ENCODE assay signal across 2 cellular contexts in the genomic region with DNA sequence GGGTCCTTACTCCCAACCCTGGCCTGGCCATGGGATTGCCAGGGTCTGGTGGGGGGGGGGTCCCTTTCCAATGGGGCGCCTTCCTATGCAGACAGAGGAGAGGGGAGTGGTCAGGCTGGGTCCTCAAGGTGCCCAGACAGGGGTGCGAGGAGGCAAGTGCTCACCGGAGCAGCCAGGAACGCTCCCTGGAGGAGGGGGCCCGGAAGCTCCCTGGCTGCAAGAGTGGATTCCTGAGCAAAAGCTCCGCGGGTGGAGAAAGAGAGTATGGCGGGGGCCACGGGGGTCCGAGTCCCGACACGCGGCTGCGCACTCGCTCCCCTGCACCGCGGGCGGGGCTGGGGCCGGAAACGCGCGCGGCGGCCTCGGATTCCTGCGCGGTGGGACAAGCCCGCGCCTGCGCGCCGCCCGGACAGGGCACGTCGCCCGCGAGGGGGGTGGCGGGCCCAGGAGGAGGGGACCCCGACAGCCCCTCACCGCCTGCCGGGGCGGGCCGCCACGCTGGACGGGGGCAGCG.
TF ChIP-seq lines count a peak whose summit lies in the region.

No MANE protein-coding gene starts in this region.

TF ChIP-seq in HCT116, 20 proteins besides CTCF, POLR2A, EP300 and RAD21 (continued from another document):
- TF ChIP-seq, protein P1, sequence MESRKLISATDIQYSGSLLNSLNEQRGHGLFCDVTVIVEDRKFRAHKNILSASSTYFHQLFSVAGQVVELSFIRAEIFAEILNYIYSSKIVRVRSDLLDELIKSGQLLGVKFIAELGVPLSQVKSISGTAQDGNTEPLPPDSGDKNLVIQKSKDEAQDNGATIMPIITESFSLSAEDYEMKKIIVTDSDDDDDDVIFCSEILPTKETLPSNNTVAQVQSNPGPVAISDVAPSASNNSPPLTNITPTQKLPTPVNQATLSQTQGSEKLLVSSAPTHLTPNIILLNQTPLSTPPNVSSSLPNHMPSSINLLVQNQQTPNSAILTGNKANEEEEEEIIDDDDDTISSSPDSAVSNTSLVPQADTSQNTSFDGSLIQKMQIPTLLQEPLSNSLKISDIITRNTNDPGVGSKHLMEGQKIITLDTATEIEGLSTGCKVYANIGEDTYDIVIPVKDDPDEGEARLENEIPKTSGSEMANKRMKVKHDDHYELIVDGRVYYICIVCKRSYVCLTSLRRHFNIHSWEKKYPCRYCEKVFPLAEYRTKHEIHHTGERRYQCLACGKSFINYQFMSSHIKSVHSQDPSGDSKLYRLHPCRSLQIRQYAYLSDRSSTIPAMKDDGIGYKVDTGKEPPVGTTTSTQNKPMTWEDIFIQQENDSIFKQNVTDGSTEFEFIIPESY (IDR thresholded peaks at IDR 0.05; ENCODE audit: extremely low read depth, insufficient replicate concordance, low read length), result no peak
- TF ChIP-seq EZH2 (IDR thresholded peaks at IDR 0.05), result no peak
- TF ChIP-seq SP1 (IDR thresholded peaks at IDR 0.05; ENCODE audit: low read depth), result no peak
- no peak for TF ChIP-seq EZH2phosphoT487 (IDR thresholded peaks at IDR 0.05; ENCODE audit: borderline replicate concordance)

TF ChIP-seq in GM12878, 131 proteins besides CTCF, POLR2A, EP300 and RAD21 (continued from another document):
- TF ChIP-seq, protein P2, sequence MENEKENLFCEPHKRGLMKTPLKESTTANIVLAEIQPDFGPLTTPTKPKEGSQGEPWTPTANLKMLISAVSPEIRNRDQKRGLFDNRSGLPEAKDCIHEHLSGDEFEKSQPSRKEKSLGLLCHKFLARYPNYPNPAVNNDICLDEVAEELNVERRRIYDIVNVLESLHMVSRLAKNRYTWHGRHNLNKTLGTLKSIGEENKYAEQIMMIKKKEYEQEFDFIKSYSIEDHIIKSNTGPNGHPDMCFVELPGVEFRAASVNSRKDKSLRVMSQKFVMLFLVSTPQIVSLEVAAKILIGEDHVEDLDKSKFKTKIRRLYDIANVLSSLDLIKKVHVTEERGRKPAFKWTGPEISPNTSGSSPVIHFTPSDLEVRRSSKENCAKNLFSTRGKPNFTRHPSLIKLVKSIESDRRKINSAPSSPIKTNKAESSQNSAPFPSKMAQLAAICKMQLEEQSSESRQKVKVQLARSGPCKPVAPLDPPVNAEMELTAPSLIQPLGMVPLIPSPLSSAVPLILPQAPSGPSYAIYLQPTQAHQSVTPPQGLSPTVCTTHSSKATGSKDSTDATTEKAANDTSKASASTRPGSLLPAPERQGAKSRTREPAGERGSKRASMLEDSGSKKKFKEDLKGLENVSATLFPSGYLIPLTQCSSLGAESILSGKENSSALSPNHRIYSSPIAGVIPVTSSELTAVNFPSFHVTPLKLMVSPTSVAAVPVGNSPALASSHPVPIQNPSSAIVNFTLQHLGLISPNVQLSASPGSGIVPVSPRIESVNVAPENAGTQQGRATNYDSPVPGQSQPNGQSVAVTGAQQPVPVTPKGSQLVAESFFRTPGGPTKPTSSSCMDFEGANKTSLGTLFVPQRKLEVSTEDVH (IDR thresholded peaks at IDR 0.05; ENCODE audit: low read depth, partially characterized antibody), result no peak
- TF ChIP-seq, protein P3, sequence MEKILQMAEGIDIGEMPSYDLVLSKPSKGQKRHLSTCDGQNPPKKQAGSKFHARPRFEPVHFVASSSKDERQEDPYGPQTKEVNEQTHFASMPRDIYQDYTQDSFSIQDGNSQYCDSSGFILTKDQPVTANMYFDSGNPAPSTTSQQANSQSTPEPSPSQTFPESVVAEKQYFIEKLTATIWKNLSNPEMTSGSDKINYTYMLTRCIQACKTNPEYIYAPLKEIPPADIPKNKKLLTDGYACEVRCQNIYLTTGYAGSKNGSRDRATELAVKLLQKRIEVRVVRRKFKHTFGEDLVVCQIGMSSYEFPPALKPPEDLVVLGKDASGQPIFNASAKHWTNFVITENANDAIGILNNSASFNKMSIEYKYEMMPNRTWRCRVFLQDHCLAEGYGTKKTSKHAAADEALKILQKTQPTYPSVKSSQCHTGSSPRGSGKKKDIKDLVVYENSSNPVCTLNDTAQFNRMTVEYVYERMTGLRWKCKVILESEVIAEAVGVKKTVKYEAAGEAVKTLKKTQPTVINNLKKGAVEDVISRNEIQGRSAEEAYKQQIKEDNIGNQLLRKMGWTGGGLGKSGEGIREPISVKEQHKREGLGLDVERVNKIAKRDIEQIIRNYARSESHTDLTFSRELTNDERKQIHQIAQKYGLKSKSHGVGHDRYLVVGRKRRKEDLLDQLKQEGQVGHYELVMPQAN (conservative IDR thresholded peaks at IDR 0.05), result no peak
- TF ChIP-seq TCF7 (IDR thresholded peaks at IDR 0.05; ENCODE audit: borderline replicate concordance) (no peak), YY1 (IDR thresholded peaks at IDR 0.05; ENCODE audit: low read depth, low read length) (0 out of 2 replicates have a peak, but pooled peaks have one; percentile 10), CREM (IDR thresholded peaks at IDR 0.05; ENCODE audit: low read depth) (no peak), FOS (IDR thresholded peaks at IDR 0.05; ENCODE audit: borderline replicate concordance, extremely low read depth, insufficient read length) (no peak), GATAD2B (conservative IDR thresholded peaks at IDR 0.05; ENCODE audit: low read depth) (0 out of 2 replicates have a peak, but pooled peaks have one; percentile 20), LARP7 (IDR thresholded peaks at IDR 0.05) (0 out of 2 replicates have a peak, but pooled peaks have one; percentile 22), ZNF207 (IDR thresholded peaks at IDR 0.05; ENCODE audit: borderline replicate concordance) (0 out of 2 replicates have a peak, but pooled peaks have one; percentile 45), HDGF (IDR thresholded peaks at IDR 0.05) (peak; percentile 55; the same call in 1 of the 2 replicates), IKZF2 (IDR thresholded peaks at IDR 0.05) (no peak), CHD2 (IDR thresholded peaks at IDR 0.05; ENCODE audit: borderline replicate concordance, low read depth, low read length) (0 out of 2 replicates have a peak, but pooled peaks have one; percentile 51), NBN (IDR thresholded peaks at IDR 0.05) (peak; percentile 27; the same call in 1 of the 2 replicates), NRF1 (conservative IDR thresholded peaks at IDR 0.05; ENCODE audit: low read depth, low read length) (peak; percentile 56), BACH1 (IDR thresholded peaks at IDR 0.05; ENCODE audit: borderline replicate concordance) (peak; percentile 81), SRF (IDR thresholded peaks at IDR 0.05; ENCODE audit: low read depth in 2 of 2, low read length in 2 of 2) (no peak), BHLHE40 (IDR thresholded peaks at IDR 0.05; ENCODE audit: borderline replicate concordance in 1 of 2, low read depth in 2 of 2, low read length in 1 of 2) (peak in 1 of 2 experiments; percentile 44; a peak in 1 of 4 replicates), TBL1XR1 (IDR thresholded peaks at IDR 0.05; ENCODE audit: low read depth, low read length) (0 out of 2 replicates have a peak, but pooled peaks have one; percentile 9), ZZZ3 (IDR thresholded peaks at IDR 0.05; ENCODE audit: control insufficient read depth, insufficient read length, low read depth) (no peak)
- TF ChIP-seq, protein P4, sequence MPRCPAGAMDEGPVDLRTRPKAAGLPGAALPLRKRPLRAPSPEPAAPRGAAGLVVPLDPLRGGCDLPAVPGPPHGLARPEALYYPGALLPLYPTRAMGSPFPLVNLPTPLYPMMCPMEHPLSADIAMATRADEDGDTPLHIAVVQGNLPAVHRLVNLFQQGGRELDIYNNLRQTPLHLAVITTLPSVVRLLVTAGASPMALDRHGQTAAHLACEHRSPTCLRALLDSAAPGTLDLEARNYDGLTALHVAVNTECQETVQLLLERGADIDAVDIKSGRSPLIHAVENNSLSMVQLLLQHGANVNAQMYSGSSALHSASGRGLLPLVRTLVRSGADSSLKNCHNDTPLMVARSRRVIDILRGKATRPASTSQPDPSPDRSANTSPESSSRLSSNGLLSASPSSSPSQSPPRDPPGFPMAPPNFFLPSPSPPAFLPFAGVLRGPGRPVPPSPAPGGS (IDR thresholded peaks at IDR 0.05; ENCODE audit: borderline replicate concordance, insufficient read depth, low read depth, low read length, poor library complexity, severe bottlenecking), result no peak
- TF ChIP-seq, protein P5, sequence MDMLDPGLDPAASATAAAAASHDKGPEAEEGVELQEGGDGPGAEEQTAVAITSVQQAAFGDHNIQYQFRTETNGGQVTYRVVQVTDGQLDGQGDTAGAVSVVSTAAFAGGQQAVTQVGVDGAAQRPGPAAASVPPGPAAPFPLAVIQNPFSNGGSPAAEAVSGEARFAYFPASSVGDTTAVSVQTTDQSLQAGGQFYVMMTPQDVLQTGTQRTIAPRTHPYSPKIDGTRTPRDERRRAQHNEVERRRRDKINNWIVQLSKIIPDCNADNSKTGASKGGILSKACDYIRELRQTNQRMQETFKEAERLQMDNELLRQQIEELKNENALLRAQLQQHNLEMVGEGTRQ (IDR thresholded peaks at IDR 0.05; ENCODE audit: borderline replicate concordance, low read depth, low read length), result no peak
- TF ChIP-seq, protein P6, sequence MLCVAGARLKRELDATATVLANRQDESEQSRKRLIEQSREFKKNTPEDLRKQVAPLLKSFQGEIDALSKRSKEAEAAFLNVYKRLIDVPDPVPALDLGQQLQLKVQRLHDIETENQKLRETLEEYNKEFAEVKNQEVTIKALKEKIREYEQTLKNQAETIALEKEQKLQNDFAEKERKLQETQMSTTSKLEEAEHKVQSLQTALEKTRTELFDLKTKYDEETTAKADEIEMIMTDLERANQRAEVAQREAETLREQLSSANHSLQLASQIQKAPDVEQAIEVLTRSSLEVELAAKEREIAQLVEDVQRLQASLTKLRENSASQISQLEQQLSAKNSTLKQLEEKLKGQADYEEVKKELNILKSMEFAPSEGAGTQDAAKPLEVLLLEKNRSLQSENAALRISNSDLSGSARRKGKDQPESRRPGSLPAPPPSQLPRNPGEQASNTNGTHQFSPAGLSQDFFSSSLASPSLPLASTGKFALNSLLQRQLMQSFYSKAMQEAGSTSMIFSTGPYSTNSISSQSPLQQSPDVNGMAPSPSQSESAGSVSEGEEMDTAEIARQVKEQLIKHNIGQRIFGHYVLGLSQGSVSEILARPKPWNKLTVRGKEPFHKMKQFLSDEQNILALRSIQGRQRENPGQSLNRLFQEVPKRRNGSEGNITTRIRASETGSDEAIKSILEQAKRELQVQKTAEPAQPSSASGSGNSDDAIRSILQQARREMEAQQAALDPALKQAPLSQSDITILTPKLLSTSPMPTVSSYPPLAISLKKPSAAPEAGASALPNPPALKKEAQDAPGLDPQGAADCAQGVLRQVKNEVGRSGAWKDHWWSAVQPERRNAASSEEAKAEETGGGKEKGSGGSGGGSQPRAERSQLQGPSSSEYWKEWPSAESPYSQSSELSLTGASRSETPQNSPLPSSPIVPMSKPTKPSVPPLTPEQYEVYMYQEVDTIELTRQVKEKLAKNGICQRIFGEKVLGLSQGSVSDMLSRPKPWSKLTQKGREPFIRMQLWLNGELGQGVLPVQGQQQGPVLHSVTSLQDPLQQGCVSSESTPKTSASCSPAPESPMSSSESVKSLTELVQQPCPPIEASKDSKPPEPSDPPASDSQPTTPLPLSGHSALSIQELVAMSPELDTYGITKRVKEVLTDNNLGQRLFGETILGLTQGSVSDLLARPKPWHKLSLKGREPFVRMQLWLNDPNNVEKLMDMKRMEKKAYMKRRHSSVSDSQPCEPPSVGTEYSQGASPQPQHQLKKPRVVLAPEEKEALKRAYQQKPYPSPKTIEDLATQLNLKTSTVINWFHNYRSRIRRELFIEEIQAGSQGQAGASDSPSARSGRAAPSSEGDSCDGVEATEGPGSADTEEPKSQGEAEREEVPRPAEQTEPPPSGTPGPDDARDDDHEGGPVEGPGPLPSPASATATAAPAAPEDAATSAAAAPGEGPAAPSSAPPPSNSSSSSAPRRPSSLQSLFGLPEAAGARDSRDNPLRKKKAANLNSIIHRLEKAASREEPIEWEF (IDR thresholded peaks at IDR 0.05; ENCODE audit: insufficient replicate concordance, low read depth, low read length), result no peak
- TF ChIP-seq, protein P7, sequence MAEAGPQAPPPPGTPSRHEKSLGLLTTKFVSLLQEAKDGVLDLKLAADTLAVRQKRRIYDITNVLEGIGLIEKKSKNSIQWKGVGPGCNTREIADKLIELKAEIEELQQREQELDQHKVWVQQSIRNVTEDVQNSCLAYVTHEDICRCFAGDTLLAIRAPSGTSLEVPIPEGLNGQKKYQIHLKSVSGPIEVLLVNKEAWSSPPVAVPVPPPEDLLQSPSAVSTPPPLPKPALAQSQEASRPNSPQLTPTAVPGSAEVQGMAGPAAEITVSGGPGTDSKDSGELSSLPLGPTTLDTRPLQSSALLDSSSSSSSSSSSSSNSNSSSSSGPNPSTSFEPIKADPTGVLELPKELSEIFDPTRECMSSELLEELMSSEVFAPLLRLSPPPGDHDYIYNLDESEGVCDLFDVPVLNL (IDR thresholded peaks at IDR 0.05; ENCODE audit: low read depth, low read length), result no peak
TF ChIP-seq in GM12878: peak in this region for 13.
